ENCODE assay signal across 25 cellular contexts in the genomic region with DNA sequence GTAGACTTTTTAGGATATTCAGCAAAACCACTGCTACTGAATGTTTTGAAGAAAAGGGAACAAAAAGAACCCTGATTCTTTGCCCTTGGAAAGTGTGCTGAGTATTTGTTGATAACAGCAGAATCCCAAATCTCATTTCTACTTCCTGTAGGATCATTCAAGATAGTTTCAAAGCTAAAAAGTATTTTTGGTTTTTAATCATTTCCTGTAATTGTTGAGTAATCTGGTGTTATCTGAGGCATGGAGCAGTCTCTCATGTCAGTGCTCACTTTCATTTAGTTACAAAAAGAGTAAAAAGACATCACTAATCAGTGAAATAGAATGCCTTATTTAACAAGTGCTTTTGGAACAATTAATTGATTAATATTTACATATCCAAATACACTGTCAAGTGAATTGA. TPM values are rescaled to one million over a fixed set of nuclear protein-coding genes. Genes with fewer than 3 reads are reported as not detected.
DNase-seq lines count a peak whose midpoint lies in the region; ATAC-seq, FAIRE-seq and TF ChIP-seq lines count a peak whose summit lies in the region.
"Had no signal": no experiment of that assay in that cellular context is flagged by ENCODE, and none has a peak within 500 bp of the region (broad histone marks: within the 10 kb centered on the region; RNA-seq: fewer than 3 reads in every experiment).

No MANE protein-coding gene starts in this region.

- H3K4me1 ChIP-seq in IMR-90 (ENCODE audit: control insufficient read depth, insufficient read depth, low read length) (peaks cover 3% of the 10 kb centered on the region; the same call in 1 of the 2 replicates), endothelial cell of umbilical vein (ENCODE audit: control insufficient read depth, extremely low read depth, insufficient read depth, low read length) (peaks cover 24% of the 10 kb centered on the region), osteoblast (ENCODE audit: insufficient read depth, low read length) (peaks cover 21% of the 10 kb centered on the region)
- H3K4me1 ChIP-seq: gastrocnemius medialis, SJCRH30 had no signal

- DNase-seq in EH (ENCODE audit: low read depth), result peak; percentile 49
- peak; percentile 33 for DNase-seq in IMR-90
- peak; percentile 41 for DNase-seq in endothelial cell of umbilical vein (ENCODE audit: low read depth, low spot score)
- no peak for DNase-seq in osteoblast (ENCODE audit: insufficient read length, low spot score, missing footprints)
- no peak for DNase-seq in NCI-H2029 (lab: John Stamatoyannopoulos, UW)
- DNase-seq in germinal center (ENCODE audit: low spot score), result no peak
- DNase-seq in dedifferentiated amniotic fluid mesenchymal stem cell (ENCODE audit: extremely low spot score), result no peak
- DNase-seq: activated CD4-positive, alpha-beta T cell treated with anti-CD3 and anti-CD28 coated beads, Interleukin-2, amount 50 U/mL, for 4 hours; activated naive CD4-positive, alpha-beta T cell treated with Interleukin-2 at 50 U/mL for 16 hours; amygdala; CD4-positive, alpha-beta T cell; effector memory CD4-positive, alpha-beta T cell; gastrocnemius medialis; hippocampal formation; immature natural killer cell; natural killer cell; NCI-H1694 treated with DMSO at 0.1 percent for 48 hours; NCI-H526; SJCRH30; small intestine; trophoblast cell had no signal

- H4K20me1 ChIP-seq in IMR-90 (ENCODE audit: insufficient read depth, low read length), result no peaks in the 10 kb centered on the region
- H4K20me1 ChIP-seq in endothelial cell of umbilical vein (replicated peaks; ENCODE audit: control insufficient read depth, extremely low read depth, insufficient read depth, low read length), result no peaks in the 10 kb centered on the region
- no peaks in the 10 kb centered on the region for H4K20me1 ChIP-seq in osteoblast (ENCODE audit: insufficient read depth, low read length)

- H3K18ac ChIP-seq in IMR-90 (ENCODE audit: low read depth, low read length), result no peak overlapping the region

- no peak overlapping the region for H3K4me3 ChIP-seq in IMR-90 (ENCODE audit: insufficient read depth, low read depth, low read length)
- H3K4me3 ChIP-seq in endothelial cell of umbilical vein (replicated peaks in 1 of 3; ENCODE audit: insufficient read depth in 1 of 3, low read depth in 1 of 3, low read length in 3 of 3), result no peak overlapping the region
- no peak overlapping the region for H3K4me3 ChIP-seq in osteoblast (ENCODE audit: insufficient read depth, low read length)
- H3K4me3 ChIP-seq: gastrocnemius medialis, SJCRH30 had no signal

- no peak overlapping the region for H4K91ac ChIP-seq in IMR-90 (ENCODE audit: insufficient read depth, low read depth, low read length)

- TF ChIP-seq RAD21 in IMR-90 (IDR thresholded peaks at IDR 0.05; ENCODE audit: low read length), result no peak

- dilution Hi-C loops in IMR-90 (cut with HindIII; ENCODE audit: low sequenced_read_pairs, unreplicated experiment) (no loop called here), endothelial cell of umbilical vein (cut with MboI; ENCODE audit: extremely low pct_ligation_motif_present, low sequenced_read_pairs) (no loop called here)

- H3K9me1 ChIP-seq in IMR-90 (ENCODE audit: insufficient read depth, low read length), result no peaks in the 10 kb centered on the region
- H3K9me1 ChIP-seq in endothelial cell of umbilical vein (replicated peaks; ENCODE audit: control insufficient read depth, extremely low read depth, insufficient read depth, low read length), result no peaks in the 10 kb centered on the region

- BruUV-seq in IMR-90 (replicated peaks; lab: Mats Ljungman, UMichigan), result no TSS peak
- no TSS peak for BruUV-seq in endothelial cell of umbilical vein (replicated peaks; lab: Mats Ljungman, UMichigan)

- CTCF ChIA-PET in IMR-90 (lab: Yijun Ruan, JAX) (no interaction called here), endothelial cell of umbilical vein (lab: Charles Lee) (interaction anchor here (0.7 to 2.1 kb wide), 9 partner anchors 10 to 97 kb away, joined by 3 to 14 read pairs (median 4); no protein-coding TSS in a partner anchor)

- H3K79me2 ChIP-seq in endothelial cell of umbilical vein (ENCODE audit: control insufficient read depth, insufficient read depth, low read length), result peaks cover 36% of the 10 kb centered on the region
- H3K79me2 ChIP-seq in osteoblast (ENCODE audit: insufficient read depth, low read length), result no peaks in the 10 kb centered on the region

- peak overlapping the region; percentile 71 for H2BK5ac ChIP-seq in IMR-90 (ENCODE audit: low read depth, low read length, poor library complexity, severe bottlenecking)

- H4K5ac ChIP-seq in IMR-90 (ENCODE audit: low read depth, low read length), result no peak overlapping the region

- H2BK20ac ChIP-seq in IMR-90 (ENCODE audit: low read depth, low read length), result no peak overlapping the region

- H2AFZ ChIP-seq in IMR-90 (replicated peaks; ENCODE audit: low read length, poor library complexity) (no peak overlapping the region), endothelial cell of umbilical vein (ENCODE audit: low read depth, low read length) (no peak overlapping the region), osteoblast (ENCODE audit: low read length) (peak overlapping the region; percentile 1)

- H2BK120ac ChIP-seq in IMR-90 (ENCODE audit: low read depth, low read length), result no peak overlapping the region

- in situ Hi-C loops in IMR-90 (cut with MboI; ENCODE audit: low sequenced_read_pairs), result no loop called here

- TF ChIP-seq POLR2A in IMR-90 (IDR thresholded peaks at IDR 0.05; ENCODE audit: low read depth, low read length) (no peak), endothelial cell of umbilical vein (IDR thresholded peaks at IDR 0.05; ENCODE audit: low read depth, low read length) (no peak)

- H3K56ac ChIP-seq in IMR-90 (ENCODE audit: extremely low read depth, insufficient read depth, low read length), result no peak overlapping the region

- FAIRE-seq in endothelial cell of umbilical vein (lab: Jason Lieb, UNC), result peak; percentile 63
- FAIRE-seq: bronchial epithelial cell, GM12891, RCC 7860, small intestine had no signal

- H3K27ac ChIP-seq in IMR-90 (ENCODE audit: insufficient read depth, low read length) (no peak overlapping the region), endothelial cell of umbilical vein (ENCODE audit: insufficient read depth, low read depth, low read length) (peak overlapping the region; percentile 43), osteoblast (ENCODE audit: low read depth, low read length) (peak overlapping the region; percentile 3)
- H3K27ac ChIP-seq: gastrocnemius medialis, HL-60, SJCRH30 had no signal

- no peak overlapping the region for H3K23ac ChIP-seq in IMR-90 (ENCODE audit: low read depth, low read length)

- H2BK15ac ChIP-seq in IMR-90 (ENCODE audit: low read depth, low read length), result no peak overlapping the region

- no peaks in the 10 kb centered on the region for H3K27me3 ChIP-seq in IMR-90 (ENCODE audit: control insufficient read depth, insufficient read depth, low read length)
- no peaks in the 10 kb centered on the region for H3K27me3 ChIP-seq in endothelial cell of umbilical vein (ENCODE audit: control insufficient read depth in 2 of 2, insufficient read depth in 2 of 2, low read length in 2 of 2)
- H3K27me3 ChIP-seq in osteoblast (ENCODE audit: insufficient read depth, low read length), result no peaks in the 10 kb centered on the region
- H3K27me3 ChIP-seq: gastrocnemius medialis, SJCRH30 had no signal

- H3K36me3 ChIP-seq in IMR-90 (ENCODE audit: control insufficient read depth, insufficient read depth, low read length), result peaks cover 13% of the 10 kb centered on the region
- H3K36me3 ChIP-seq in endothelial cell of umbilical vein (ENCODE audit: control insufficient read depth in 2 of 2, extremely low read depth in 1 of 2, insufficient read depth in 2 of 2, low read length in 2 of 2), result peaks cover 2 to 9% of the 10 kb centered on the region in 2 experiments
- H3K36me3 ChIP-seq in osteoblast (ENCODE audit: insufficient read depth, low read length), result no peaks in the 10 kb centered on the region
- H3K36me3 ChIP-seq: gastrocnemius medialis, SJCRH30 had no signal

- H4K8ac ChIP-seq in IMR-90 (ENCODE audit: low read depth in 2 of 2, low read length in 2 of 2), result peak overlapping the region in 1 of 2 experiments; percentile 65; a peak in 1 of 4 replicates

- H3K9ac ChIP-seq in IMR-90 (ENCODE audit: low read depth, low read length), result no peak overlapping the region
- no peak overlapping the region for H3K9ac ChIP-seq in endothelial cell of umbilical vein (replicated peaks; ENCODE audit: extremely low read depth, insufficient read depth, low read length)

- no peak overlapping the region for H3K14ac ChIP-seq in IMR-90 (replicated peaks; ENCODE audit: low read depth, low read length)

- H3K79me1 ChIP-seq in IMR-90 (ENCODE audit: low read depth in 1 of 2, low read length in 2 of 2), result peaks cover 21 to 52% of the 10 kb centered on the region in 2 experiments

- H3K4me2 ChIP-seq in IMR-90 (ENCODE audit: low read depth, low read length), result peak overlapping the region; percentile 59; the same call in 1 of the 2 replicates
- H3K4me2 ChIP-seq in endothelial cell of umbilical vein (ENCODE audit: insufficient read depth, low read length), result peak overlapping the region; percentile 75
- H3K4me2 ChIP-seq in osteoblast (ENCODE audit: insufficient read depth, low read length), result no peak overlapping the region

- H3K4ac ChIP-seq in IMR-90 (ENCODE audit: low read depth, low read length), result no peak overlapping the region

- H2AK5ac ChIP-seq in IMR-90 (ENCODE audit: low read depth, low read length), result no peak overlapping the region

- POLR2A ChIA-PET in IMR-90 (lab: Charles Lee; ENCODE audit: unreplicated experiment) (no interaction called here), endothelial cell of umbilical vein (lab: Charles Lee) (no interaction called here)

- H2AK9ac ChIP-seq in IMR-90 (replicated peaks; ENCODE audit: low read depth, low read length, poor library complexity), result no peak overlapping the region

- TF ChIP-seq CTCF in IMR-90 (conservative IDR thresholded peaks at IDR 0.05; ENCODE audit: low read depth, low read length) (no peak), endothelial cell of umbilical vein (IDR thresholded peaks at IDR 0.05; ENCODE audit: extremely low read depth in 1 of 2, insufficient read depth in 1 of 2, low read depth in 1 of 2, low read length in 2 of 2) (no peak), osteoblast (IDR thresholded peaks at IDR 0.05; ENCODE audit: extremely low read depth, low read depth, low read length) (no peak)

- intact Hi-C loops in IMR-90 (cut with micrococcal nuclease), result loop anchor here (5.0 kb wide), 1 partner anchor 47 kb away; no protein-coding TSS in a partner anchor
- intact Hi-C loops in endothelial cell of umbilical vein (cut with micrococcal nuclease), result no loop called here

- ATAC-seq in IMR-90 (ENCODE audit: low read depth), result peak; percentile 48
- ATAC-seq: gastrocnemius medialis, natural killer cell had no signal

- H3K9me3 ChIP-seq in IMR-90 (ENCODE audit: control insufficient read depth, insufficient read depth, low read length), result no peaks in the 10 kb centered on the region
- H3K9me3 ChIP-seq in endothelial cell of umbilical vein (replicated peaks; ENCODE audit: control insufficient read depth, insufficient read depth, low read length), result no peaks in the 10 kb centered on the region
- H3K9me3 ChIP-seq in osteoblast (ENCODE audit: low read depth, low read length), result no peaks in the 10 kb centered on the region
- H3K9me3 ChIP-seq: gastrocnemius medialis, SJCRH30 had no signal

RNA-seq across cellular contexts. Expression of a gene that starts 56.1 kb away (rescaled TPM):
- 83.6 and 93.4 TPM in 2 replicates for total RNA-seq in IMR-90 (2012; rRNA removed)
- 20.4 and 23.3 TPM in 2 replicates for polyA plus RNA-seq in IMR-90 (2012; rRNA removed)
- polyA plus RNA-seq in IMR-90 (2012; cell fraction: cytosol; rRNA removed), result 3.8 and 6.3 TPM in 2 replicates
- 2.9 and 17.7 TPM in 2 replicates for polyA plus RNA-seq in IMR-90 (2012; cell fraction: nucleus; rRNA removed; ENCODE audit: low replicate concordance)
- 53.2 and 62.3 TPM in 2 replicates for total RNA-seq in endothelial cell of umbilical vein
- polyA plus RNA-seq in endothelial cell of umbilical vein, result 8.9 and 11.2 TPM in 2 replicates
- 12.5 and 13.0 TPM in 2 replicates for polyA plus RNA-seq in endothelial cell of umbilical vein (2011; cell fraction: cytosol; rRNA removed)
- 19.5 and 23.9 TPM in 2 replicates for polyA plus RNA-seq in endothelial cell of umbilical vein (2011; cell fraction: nucleus; rRNA removed)
- polyA plus RNA-seq in endothelial cell of umbilical vein (2012), result 36.8 and 58.4 TPM in 2 replicates
- 48.2 and 48.9 TPM in 2 replicates for polyA minus RNA-seq in endothelial cell of umbilical vein
- 8.8 TPM for polyA minus RNA-seq in endothelial cell of umbilical vein (2011; cell fraction: cytosol; rRNA and poly(A)+ RNA removed)
- 32.6 and 52.9 TPM in 2 replicates for polyA minus RNA-seq in endothelial cell of umbilical vein (2011; cell fraction: nucleus; rRNA and poly(A)+ RNA removed)
- total RNA-seq in osteoblast, result 2.7 and 2.9 TPM in 2 replicates
- polyA plus RNA-seq: immature natural killer cell had no signal

Comparison
In these comparisons a context has a peak if more than half of its experiments do, and no peak if none do; other contexts are left out.
1. DNase-seq: peak in EH (single experiment), IMR-90 (single experiment) and endothelial cell of umbilical vein (single experiment); none in osteoblast (single experiment), NCI-H2029 (single experiment), germinal center (single experiment) and dedifferentiated amniotic fluid mesenchymal stem cell (single experiment).
2. RNA of a gene that starts 56.1 kb away (total RNA-seq): 83.6 to 93.4 TPM in IMR-90 and 53.2 to 62.3 TPM in endothelial cell of umbilical vein; 2.7 to 2.9 TPM in osteoblast; every median in the first group is over 10 times any median in the second.